ENCODE assay signal across 1 cellular context in genomic region chr20:37881601-37882343, GRCh38.
A peak's percentile ranks its signal among the peaks of the same experiment; 100 is the strongest.
TF ChIP-seq lines count a peak whose summit lies in the region.

No MANE protein-coding gene starts in this region.

TF ChIP-seq in HepG2, 621 proteins besides CTCF, POLR2A, EP300 and RAD21 (continued from another document and continues in another):
- TF ChIP-seq ZBTB7B (CRISPR knock-in tag; IDR thresholded peaks at IDR 0.05) (no peak), ZNF407 (CRISPR knock-in tag; IDR thresholded peaks at IDR 0.05; ENCODE audit: not compliant biosample characterization) (no peak), ZNF552 (CRISPR knock-in tag; IDR thresholded peaks at IDR 0.05; ENCODE audit: borderline replicate concordance) (no peak), ZSCAN25 (CRISPR knock-in tag; IDR thresholded peaks at IDR 0.05) (no peak), ZNF713 (CRISPR knock-in tag; IDR thresholded peaks at IDR 0.05) (no peak), FOXA1 (IDR thresholded peaks at IDR 0.05) (no peak), FOXA1 (CRISPR knock-in tag; IDR thresholded peaks at IDR 0.05) (peak; percentile 60; the same call in 1 of the 2 replicates), ZNF230 (CRISPR knock-in tag; IDR thresholded peaks at IDR 0.05) (0 out of 2 replicates have a peak, but pooled peaks have one; percentile 66), POGK (CRISPR knock-in tag; conservative IDR thresholded peaks at IDR 0.05) (0 out of 2 replicates have a peak, but pooled peaks have one; percentile 39), THYN1 (CRISPR knock-in tag; IDR thresholded peaks at IDR 0.05; ENCODE audit: borderline replicate concordance, low read depth) (no peak), ZNF431 (CRISPR knock-in tag; IDR thresholded peaks at IDR 0.05; ENCODE audit: borderline replicate concordance, low read depth) (no peak), ZNF883 (CRISPR knock-in tag; IDR thresholded peaks at IDR 0.05; ENCODE audit: not compliant biosample characterization) (peak; percentile 57), ZNF274 (CRISPR knock-in tag; IDR thresholded peaks at IDR 0.05) (peak; percentile 58; the same call in 1 of the 2 replicates), ADNP (CRISPR knock-in tag; IDR thresholded peaks at IDR 0.05) (no peak), ZNF503 (CRISPR knock-in tag; IDR thresholded peaks at IDR 0.05) (no peak), MXD4 (CRISPR knock-in tag; IDR thresholded peaks at IDR 0.05) (peak; percentile 29; the same call in 1 of the 2 replicates), ZNF124 (CRISPR knock-in tag; IDR thresholded peaks at IDR 0.05) (no peak), DNMT3B (CRISPR knock-in tag; conservative IDR thresholded peaks at IDR 0.05) (no peak), PAXIP1 (CRISPR knock-in tag; conservative IDR thresholded peaks at IDR 0.05) (no peak; the same call in 1 of the 2 replicates), PHF5A (CRISPR knock-in tag; IDR thresholded peaks at IDR 0.05; ENCODE audit: low read depth, unreplicated experiment) (no peak), HMGXB4 (CRISPR knock-in tag; IDR thresholded peaks at IDR 0.05; ENCODE audit: borderline replicate concordance in 1 of 2, low read depth in 1 of 2) (no peak), HES4 (CRISPR knock-in tag; IDR thresholded peaks at IDR 0.05; ENCODE audit: borderline replicate concordance) (no peak)
- TF ChIP-seq, protein P1, sequence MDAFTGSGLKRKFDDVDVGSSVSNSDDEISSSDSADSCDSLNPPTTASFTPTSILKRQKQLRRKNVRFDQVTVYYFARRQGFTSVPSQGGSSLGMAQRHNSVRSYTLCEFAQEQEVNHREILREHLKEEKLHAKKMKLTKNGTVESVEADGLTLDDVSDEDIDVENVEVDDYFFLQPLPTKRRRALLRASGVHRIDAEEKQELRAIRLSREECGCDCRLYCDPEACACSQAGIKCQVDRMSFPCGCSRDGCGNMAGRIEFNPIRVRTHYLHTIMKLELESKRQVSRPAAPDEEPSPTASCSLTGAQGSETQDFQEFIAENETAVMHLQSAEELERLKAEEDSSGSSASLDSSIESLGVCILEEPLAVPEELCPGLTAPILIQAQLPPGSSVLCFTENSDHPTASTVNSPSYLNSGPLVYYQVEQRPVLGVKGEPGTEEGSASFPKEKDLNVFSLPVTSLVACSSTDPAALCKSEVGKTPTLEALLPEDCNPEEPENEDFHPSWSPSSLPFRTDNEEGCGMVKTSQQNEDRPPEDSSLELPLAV (CRISPR knock-in tag; conservative IDR thresholded peaks at IDR 0.05; ENCODE audit: low read depth) = no peak
- TF ChIP-seq, protein P2, sequence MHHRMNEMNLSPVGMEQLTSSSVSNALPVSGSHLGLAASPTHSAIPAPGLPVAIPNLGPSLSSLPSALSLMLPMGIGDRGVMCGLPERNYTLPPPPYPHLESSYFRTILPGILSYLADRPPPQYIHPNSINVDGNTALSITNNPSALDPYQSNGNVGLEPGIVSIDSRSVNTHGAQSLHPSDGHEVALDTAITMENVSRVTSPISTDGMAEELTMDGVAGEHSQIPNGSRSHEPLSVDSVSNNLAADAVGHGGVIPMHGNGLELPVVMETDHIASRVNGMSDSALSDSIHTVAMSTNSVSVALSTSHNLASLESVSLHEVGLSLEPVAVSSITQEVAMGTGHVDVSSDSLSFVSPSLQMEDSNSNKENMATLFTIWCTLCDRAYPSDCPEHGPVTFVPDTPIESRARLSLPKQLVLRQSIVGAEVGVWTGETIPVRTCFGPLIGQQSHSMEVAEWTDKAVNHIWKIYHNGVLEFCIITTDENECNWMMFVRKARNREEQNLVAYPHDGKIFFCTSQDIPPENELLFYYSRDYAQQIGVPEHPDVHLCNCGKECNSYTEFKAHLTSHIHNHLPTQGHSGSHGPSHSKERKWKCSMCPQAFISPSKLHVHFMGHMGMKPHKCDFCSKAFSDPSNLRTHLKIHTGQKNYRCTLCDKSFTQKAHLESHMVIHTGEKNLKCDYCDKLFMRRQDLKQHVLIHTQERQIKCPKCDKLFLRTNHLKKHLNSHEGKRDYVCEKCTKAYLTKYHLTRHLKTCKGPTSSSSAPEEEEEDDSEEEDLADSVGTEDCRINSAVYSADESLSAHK (CRISPR knock-in tag; IDR thresholded peaks at IDR 0.05; ENCODE audit: borderline replicate concordance) = no peak
- TF ChIP-seq, protein P3, sequence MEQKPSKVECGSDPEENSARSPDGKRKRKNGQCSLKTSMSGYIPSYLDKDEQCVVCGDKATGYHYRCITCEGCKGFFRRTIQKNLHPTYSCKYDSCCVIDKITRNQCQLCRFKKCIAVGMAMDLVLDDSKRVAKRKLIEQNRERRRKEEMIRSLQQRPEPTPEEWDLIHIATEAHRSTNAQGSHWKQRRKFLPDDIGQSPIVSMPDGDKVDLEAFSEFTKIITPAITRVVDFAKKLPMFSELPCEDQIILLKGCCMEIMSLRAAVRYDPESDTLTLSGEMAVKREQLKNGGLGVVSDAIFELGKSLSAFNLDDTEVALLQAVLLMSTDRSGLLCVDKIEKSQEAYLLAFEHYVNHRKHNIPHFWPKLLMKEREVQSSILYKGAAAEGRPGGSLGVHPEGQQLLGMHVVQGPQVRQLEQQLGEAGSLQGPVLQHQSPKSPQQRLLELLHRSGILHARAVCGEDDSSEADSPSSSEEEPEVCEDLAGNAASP (CRISPR knock-in tag; IDR thresholded peaks at IDR 0.05; ENCODE audit: borderline replicate concordance) = no peak
- TF ChIP-seq, protein P4, sequence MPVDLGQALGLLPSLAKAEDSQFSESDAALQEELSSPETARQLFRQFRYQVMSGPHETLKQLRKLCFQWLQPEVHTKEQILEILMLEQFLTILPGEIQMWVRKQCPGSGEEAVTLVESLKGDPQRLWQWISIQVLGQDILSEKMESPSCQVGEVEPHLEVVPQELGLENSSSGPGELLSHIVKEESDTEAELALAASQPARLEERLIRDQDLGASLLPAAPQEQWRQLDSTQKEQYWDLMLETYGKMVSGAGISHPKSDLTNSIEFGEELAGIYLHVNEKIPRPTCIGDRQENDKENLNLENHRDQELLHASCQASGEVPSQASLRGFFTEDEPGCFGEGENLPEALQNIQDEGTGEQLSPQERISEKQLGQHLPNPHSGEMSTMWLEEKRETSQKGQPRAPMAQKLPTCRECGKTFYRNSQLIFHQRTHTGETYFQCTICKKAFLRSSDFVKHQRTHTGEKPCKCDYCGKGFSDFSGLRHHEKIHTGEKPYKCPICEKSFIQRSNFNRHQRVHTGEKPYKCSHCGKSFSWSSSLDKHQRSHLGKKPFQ (CRISPR knock-in tag; IDR thresholded peaks at IDR 0.05; ENCODE audit: insufficient replicate concordance) = no peak
